Comparison of ENCODE assay signal across 8 cellular contexts in genomic region chrX:104136241-104137019, GRCh38. TPM values are rescaled to one million over a fixed set of nuclear protein-coding genes. Genes with fewer than 3 reads are reported as not detected.
DNase-seq lines count a peak whose midpoint lies in the region; ATAC-seq and TF ChIP-seq lines count a peak whose summit lies in the region.

No MANE protein-coding gene starts in this region.

- no peak overlapping the region for H3K27ac ChIP-seq in right lobe of liver

- WGBS in right lobe of liver (ENCODE audit: insufficient coverage, low coverage, low lambda C conversion rate, missing lambda C conversion rate) = 20% methylated on average over 10 of the region's 10 CpGs

- peak overlapping the region in 1 of 3 donors; percentile 28 for H3K4me3 ChIP-seq in right lobe of liver

- H3K27ac Mint-ChIP-seq in activated CD4-positive, alpha-beta T cell treated with anti-CD3 and anti-CD28 coated beads, Interleukin-2, amount 10 ng/mL, durations not matched to agents 24 days and 14 days = no peak overlapping the region
- no peak overlapping the region for H3K27ac Mint-ChIP-seq in dendritic cell treated with granulocyte-macrophage colony-stimulating factor and Interleukin-4, amounts not matched to agents 40 ng/mL and 50 ng/mL, for 4 days

- H3K36me3 ChIP-seq in right lobe of liver = no peaks in the 10 kb centered on the region

- H3K27me3 ChIP-seq in right lobe of liver = no peaks in the 10 kb centered on the region

- peak; percentile 89 for ATAC-seq in HG03342 (IDR thresholded peaks at IDR 0.05; ENCODE audit: unreplicated experiment)
- peak; percentile 86 to 97 (median 95) for ATAC-seq in right lobe of liver

- TF ChIP-seq CTCF in right lobe of liver (IDR thresholded peaks at IDR 0.05) = peak; percentile 69 to 93 (median 90)

- H3K4me3 Mint-ChIP-seq in activated CD4-positive, alpha-beta T cell treated with anti-CD3 and anti-CD28 coated beads, Interleukin-2, amount 10 ng/mL, durations not matched to agents 24 days and 14 days = no peak overlapping the region
- peak overlapping the region; percentile 4 for H3K4me3 Mint-ChIP-seq in dendritic cell treated with granulocyte-macrophage colony-stimulating factor and Interleukin-4, amounts not matched to agents 40 ng/mL and 50 ng/mL, for 4 days

- intact Hi-C loops in activated CD4-positive, alpha-beta T cell treated with anti-CD3 and anti-CD28 coated beads, Interleukin-2, amount 10 ng/mL, durations not matched to agents 24 days and 14 days (cut with micrococcal nuclease) = loop anchor here (1.0 to 2.0 kb wide), 2 partner anchors 24 to 38 kb away; partner anchors contain the start of gene ZCCHC18
- intact Hi-C loops in dendritic cell treated with granulocyte-macrophage colony-stimulating factor and Interleukin-4, amounts not matched to agents 40 ng/mL and 50 ng/mL, for 4 days (cut with micrococcal nuclease) = loop anchor here (2.0 kb wide), 2 partner anchors 38 to 292 kb away; no protein-coding TSS in a partner anchor
- intact Hi-C loops in right lobe of liver (cut with DNase I) = no loop called here

- peaks cover 15% of the 10 kb centered on the region for H3K4me1 Mint-ChIP-seq in activated CD4-positive, alpha-beta T cell treated with anti-CD3 and anti-CD28 coated beads, Interleukin-2, amount 10 ng/mL, durations not matched to agents 24 days and 14 days
- H3K4me1 Mint-ChIP-seq in dendritic cell treated with granulocyte-macrophage colony-stimulating factor and Interleukin-4, amounts not matched to agents 40 ng/mL and 50 ng/mL, for 4 days (ENCODE audit: low read depth) = peaks cover 12% of the 10 kb centered on the region

- DNase-seq in CD1c-positive myeloid dendritic cell (ENCODE audit: extremely low spot score) = peak; percentile 67
- peak; percentile 40 for DNase-seq in GM19238 (ENCODE audit: insufficient read length, low spot score)
- DNase-seq in NCI-H345 (lab: John Stamatoyannopoulos, UW) = peak; percentile 69
- DNase-seq in activated CD4-positive, alpha-beta T cell treated with anti-CD3 and anti-CD28 coated beads, Interleukin-2, amount 10 ng/mL, durations not matched to agents 24 days and 14 days = peak; percentile 84
- peak in 2 of 3 donors; percentile 33 to 62 for DNase-seq in right lobe of liver
- peak; percentile 12 to 21 for DNase-seq in stimulated activated CD8-positive, alpha-beta memory T cell treated with anti-CD3 and anti-CD28 coated beads, Interleukin-7, amount 100 ng/mL, for 4 hours (ENCODE audit: low read depth in 2 of 2)

- H3K4me1 ChIP-seq in right lobe of liver = no peaks in the 10 kb centered on the region

- no peaks in the 10 kb centered on the region for H3K9me3 Mint-ChIP-seq in activated CD4-positive, alpha-beta T cell treated with anti-CD3 and anti-CD28 coated beads, Interleukin-2, amount 10 ng/mL, durations not matched to agents 24 days and 14 days
- H3K9me3 Mint-ChIP-seq in dendritic cell treated with granulocyte-macrophage colony-stimulating factor and Interleukin-4, amounts not matched to agents 40 ng/mL and 50 ng/mL, for 4 days = no peaks in the 10 kb centered on the region

- H3K27me3 Mint-ChIP-seq in activated CD4-positive, alpha-beta T cell treated with anti-CD3 and anti-CD28 coated beads, Interleukin-2, amount 10 ng/mL, durations not matched to agents 24 days and 14 days = no peaks in the 10 kb centered on the region
- H3K27me3 Mint-ChIP-seq in dendritic cell treated with granulocyte-macrophage colony-stimulating factor and Interleukin-4, amounts not matched to agents 40 ng/mL and 50 ng/mL, for 4 days = no peaks in the 10 kb centered on the region

- H3K9me3 ChIP-seq in right lobe of liver = no peaks in the 10 kb centered on the region

- TF ChIP-seq POLR2A in right lobe of liver (IDR thresholded peaks at IDR 0.05) = no peak

- H3K36me3 Mint-ChIP-seq in activated CD4-positive, alpha-beta T cell treated with anti-CD3 and anti-CD28 coated beads, Interleukin-2, amount 10 ng/mL, durations not matched to agents 24 days and 14 days (ENCODE audit: low read depth) = peaks cover 1% of the 10 kb centered on the region
- peaks cover 21% of the 10 kb centered on the region for H3K36me3 Mint-ChIP-seq in dendritic cell treated with granulocyte-macrophage colony-stimulating factor and Interleukin-4, amounts not matched to agents 40 ng/mL and 50 ng/mL, for 4 days (ENCODE audit: low read depth)

RNA-seq across cellular contexts. Expression of gene SLC25A53, which starts 20.4 kb away (rescaled TPM):
- 4.2 and 4.3 TPM in 2 replicates for total RNA-seq in activated CD4-positive, alpha-beta T cell treated with anti-CD3 and anti-CD28 coated beads, Interleukin-2, amount 10 ng/mL, durations not matched to agents 24 days and 14 days
- total RNA-seq in right lobe of liver = 1 to 10 TPM; 2.2 to 4.1 (median 3.2) TPM

RNA-seq across cellular contexts. Expression of gene ZCCHC18, which starts 24.1 kb away (rescaled TPM):
- 0.35 and 0.69 TPM in 2 replicates for total RNA-seq in activated CD4-positive, alpha-beta T cell treated with anti-CD3 and anti-CD28 coated beads, Interleukin-2, amount 10 ng/mL, durations not matched to agents 24 days and 14 days
- under 1 TPM in 2 of 6 experiments, not detected in 4; 0.12 to 0.27 TPM for total RNA-seq in right lobe of liver

RNA-seq across cellular contexts. Expression of gene FAM199X, which starts 29.8 kb away (rescaled TPM):
- total RNA-seq in activated CD4-positive, alpha-beta T cell treated with anti-CD3 and anti-CD28 coated beads, Interleukin-2, amount 10 ng/mL, durations not matched to agents 24 days and 14 days = 10.1 and 10.7 TPM in 2 replicates
- 10 to 100 TPM in 1 of 6 experiments, 1 to 10 TPM in 5; 6.3 to 11.3 (median 7.7) TPM for total RNA-seq in right lobe of liver

Comparison
In these comparisons a context has a peak if more than half of its experiments do, and no peak if none do; other contexts are left out.
1. DNase-seq: peak in every context shown above with its lines; median percentile 84 in activated CD4-positive, alpha-beta T cell treated with anti-CD3 and anti-CD28 coated beads, Interleukin-2, amount 10 ng/mL, durations not matched to agents 24 days and 14 days; 69 in NCI-H345; 67 in CD1c-positive myeloid dendritic cell; 48 in right lobe of liver; 40 in GM19238; 16 in stimulated activated CD8-positive, alpha-beta memory T cell treated with anti-CD3 and anti-CD28 coated beads, Interleukin-7, amount 100 ng/mL, for 4 hours.
2. intact Hi-C loops: an anchor here in activated CD4-positive, alpha-beta T cell treated with anti-CD3 and anti-CD28 coated beads, Interleukin-2, amount 10 ng/mL, durations not matched to agents 24 days and 14 days (1.0 to 2.0 kb wide) and dendritic cell treated with granulocyte-macrophage colony-stimulating factor and Interleukin-4, amounts not matched to agents 40 ng/mL and 50 ng/mL, for 4 days (2.0 kb wide); none called in right lobe of liver.